In the genomic region with DNA sequence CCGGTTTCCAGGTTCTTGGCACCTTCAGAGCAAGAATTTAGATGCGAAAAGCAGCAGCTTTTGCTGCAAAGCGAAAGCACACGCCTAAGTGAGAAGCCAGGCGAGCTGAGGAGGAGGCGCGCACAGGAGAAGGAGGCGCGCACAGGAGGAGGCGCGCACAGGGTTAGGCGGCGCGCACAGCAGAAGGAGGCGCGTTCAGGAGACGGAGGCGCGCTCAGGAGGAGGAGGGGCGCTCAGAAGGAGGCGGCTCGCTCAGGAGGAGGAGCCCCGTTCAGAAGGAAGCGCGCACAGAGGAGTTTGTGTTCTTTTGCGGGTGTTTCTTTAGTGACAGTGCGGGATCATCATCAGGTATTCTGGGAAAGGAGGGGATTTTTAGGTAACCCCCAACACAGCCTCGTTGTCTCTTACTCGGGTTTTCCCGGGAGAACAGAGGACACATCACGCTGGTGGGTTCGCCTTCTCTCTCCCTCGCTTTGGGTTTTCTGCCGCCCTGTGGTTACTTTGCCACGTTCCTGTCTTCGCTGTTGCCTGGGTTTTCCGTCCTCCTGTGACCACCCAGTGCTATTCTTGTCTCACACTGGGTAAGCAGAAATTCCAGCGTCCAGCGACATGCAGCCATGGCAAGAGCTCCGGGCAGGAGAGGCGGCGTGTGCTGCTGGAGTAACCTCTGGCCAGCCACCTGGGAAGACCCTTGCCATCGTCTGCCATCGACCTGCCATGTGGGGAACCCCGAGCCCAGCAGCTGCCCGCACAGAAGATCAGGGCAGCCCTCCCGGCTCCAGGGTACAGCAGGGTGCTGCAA, we compare ENCODE assay signal across 8 cellular contexts. TPM values are rescaled to one million over a fixed set of nuclear protein-coding genes. Genes with fewer than 3 reads are reported as not detected.
A peak's percentile ranks its signal among the peaks of the same experiment; 100 is the strongest.
DNase-seq lines count a peak whose midpoint lies in the region; ATAC-seq and TF ChIP-seq lines count a peak whose summit lies in the region.

No MANE protein-coding gene starts in this region.

- DNase-seq in RPMI7951 (ENCODE audit: low read depth) = peak; percentile 82
- peak; percentile 70 for DNase-seq in activated naive CD8-positive, alpha-beta T cell treated with anti-CD3 and anti-CD28 coated beads for 36 hours
- DNase-seq in Right ventricle myocardium superior = peak; percentile 82
- peak; percentile 45 for DNase-seq in renal cortical epithelial cell (ENCODE audit: low read depth)
- peak; percentile 73 to 79 for DNase-seq in uterus
- no peak for DNase-seq in DMS153 (lab: John Stamatoyannopoulos, UW)

- peak overlapping the region; percentile 74 for H3K27ac Mint-ChIP-seq in activated naive CD8-positive, alpha-beta T cell treated with anti-CD3 and anti-CD28 coated beads for 36 hours

- H3K27ac ChIP-seq in uterus = peak overlapping the region; percentile 83 to 87

- H3K4me1 ChIP-seq in uterus = no peaks in the 10 kb centered on the region

- H3K36me3 ChIP-seq in uterus = no peaks in the 10 kb centered on the region

- intact Hi-C loops in Right ventricle myocardium superior (cut with DNase I) = no loop called here
- intact Hi-C loops in uterus (cut with DNase I; ENCODE audit: low total_unique reads) = no loop called here

- no peaks in the 10 kb centered on the region for H3K9me3 ChIP-seq in uterus

- H3K4me3 Mint-ChIP-seq in activated naive CD8-positive, alpha-beta T cell treated with anti-CD3 and anti-CD28 coated beads for 36 hours = peak overlapping the region; percentile 75

- no peaks in the 10 kb centered on the region for H3K27me3 ChIP-seq in uterus

- TF ChIP-seq CTCF in uterus (IDR thresholded peaks at IDR 0.05) = peak; percentile 12 to 21 (median 19)

- peaks cover 7% of the 10 kb centered on the region for H3K4me1 Mint-ChIP-seq in activated naive CD8-positive, alpha-beta T cell treated with anti-CD3 and anti-CD28 coated beads for 36 hours

- H3K36me3 Mint-ChIP-seq in activated naive CD8-positive, alpha-beta T cell treated with anti-CD3 and anti-CD28 coated beads for 36 hours = peaks cover 16% of the 10 kb centered on the region

- no peaks in the 10 kb centered on the region for H3K9me3 Mint-ChIP-seq in activated naive CD8-positive, alpha-beta T cell treated with anti-CD3 and anti-CD28 coated beads for 36 hours

- peak; percentile 58 for ATAC-seq in GM18499 (IDR thresholded peaks at IDR 0.05; ENCODE audit: insufficient read depth, unreplicated experiment)
- peak; percentile 95 for ATAC-seq in HG02981 (IDR thresholded peaks at IDR 0.05; ENCODE audit: unreplicated experiment)
- ATAC-seq in Right ventricle myocardium superior (ENCODE audit: poor library complexity) = peak; percentile 98

- H3K4me3 ChIP-seq in uterus = peak overlapping the region; percentile 40 to 43

- no peaks in the 10 kb centered on the region for H3K27me3 Mint-ChIP-seq in activated naive CD8-positive, alpha-beta T cell treated with anti-CD3 and anti-CD28 coated beads for 36 hours

- peak in 1 of 2 donors; percentile 54 for TF ChIP-seq POLR2A in uterus (IDR thresholded peaks at IDR 0.05)

RNA-seq across cellular contexts. Expression of a gene that starts 47.0 kb away (rescaled TPM):
- 9.3 and 12.3 TPM in 2 replicates for total RNA-seq in RPMI7951 (2014; rRNA removed; shearing (Covaris generic))
- total RNA-seq in activated naive CD8-positive, alpha-beta T cell treated with anti-CD3 and anti-CD28 coated beads for 36 hours = 10 to 100 TPM; 29.0 to 29.7 TPM
- 9.0 TPM for total RNA-seq in Right ventricle myocardium superior
- 7.1 and 27.5 TPM in 2 replicates for total RNA-seq in renal cortical epithelial cell
- total RNA-seq in uterus = 10 to 100 TPM; 41.8 to 69.7 (median 59.7) TPM

RNA-seq across cellular contexts. Expression of a gene that starts 47.1 kb away (rescaled TPM):
- 47.7 and 55.5 TPM in 2 replicates for total RNA-seq in RPMI7951 (2014; rRNA removed; shearing (Covaris generic))
- 10 to 100 TPM; 20.8 to 21.0 TPM for total RNA-seq in activated naive CD8-positive, alpha-beta T cell treated with anti-CD3 and anti-CD28 coated beads for 36 hours
- 14.0 TPM for total RNA-seq in Right ventricle myocardium superior
- total RNA-seq in renal cortical epithelial cell = 31.8 and 45.9 TPM in 2 replicates
- 10 to 100 TPM; 16.7 to 35.3 (median 29.2) TPM for total RNA-seq in uterus
